ENCODE assay signal across 12 cellular contexts in the genomic region with DNA sequence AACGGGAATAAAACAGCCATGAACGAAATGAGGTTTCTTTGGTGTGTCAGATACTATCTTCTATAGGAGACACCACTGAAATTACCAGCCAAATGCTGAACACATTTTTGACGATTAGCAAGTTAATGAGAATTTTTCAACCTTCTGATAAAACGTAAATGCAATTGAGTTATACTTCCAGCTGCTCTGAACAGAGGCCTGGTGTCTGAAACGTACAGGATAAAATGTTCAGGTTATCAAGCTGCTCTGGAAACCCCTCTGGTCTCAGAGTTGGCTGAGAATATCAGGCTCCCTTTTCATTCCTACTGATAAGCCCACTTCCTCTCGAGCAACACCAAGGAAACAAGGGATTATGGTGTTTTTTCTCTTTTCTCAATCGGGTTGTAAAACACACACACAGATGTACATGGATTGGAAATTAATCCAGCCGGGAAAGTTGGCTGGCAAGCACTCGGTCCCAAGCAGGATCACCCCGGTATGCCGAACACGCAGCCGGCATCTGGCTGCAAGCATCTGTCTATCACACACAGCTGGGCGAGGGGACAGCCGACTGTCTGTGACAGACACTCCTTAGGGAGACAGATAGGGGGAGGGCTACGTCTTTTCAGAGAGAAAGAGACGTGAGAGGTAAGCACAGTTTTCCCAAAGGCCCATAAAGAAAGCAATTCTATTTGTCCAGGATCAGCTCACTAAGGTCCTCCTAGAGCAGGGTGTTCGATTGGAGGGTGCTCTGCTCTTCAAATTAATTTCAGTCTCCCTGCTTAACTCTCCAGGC.
DNase-seq lines count a peak whose midpoint lies in the region; ATAC-seq, FAIRE-seq and TF ChIP-seq lines count a peak whose summit lies in the region.
"Had no signal": no experiment of that assay in that cellular context is flagged by ENCODE, and none has a peak within 500 bp of the region (broad histone marks: within the 10 kb centered on the region; RNA-seq: fewer than 3 reads in every experiment).

No MANE protein-coding gene starts in this region.

- no TSS peak for BruUV-seq in K562 (replicated peaks; lab: Mats Ljungman, UMichigan)

- intact Hi-C loops in K562 (cut with micrococcal nuclease) = loop anchor here (2.0 to 5.0 kb wide), 2 partner anchors 78 to 133 kb away; no protein-coding TSS in a partner anchor

- TF ChIP-seq EP300 in K562 (IDR thresholded peaks at IDR 0.05; ENCODE audit: low read length) = no peak

- DNase-seq in NCI-H1694 treated with DMSO at 0.1 percent for 48 hours (lab: John Stamatoyannopoulos, UW) = peak; percentile 19
- no peak for DNase-seq in NCI-H1694 (lab: John Stamatoyannopoulos, UW)
- peak; percentile 27 to 59 (median 48) for DNase-seq in K562 (ENCODE audit: extremely low read depth in 1 of 4, low spot score in 3 of 4)
- peak; percentile 60 for DNase-seq in iPS-NIHi7 (ENCODE audit: extremely low spot score)
- no peak for DNase-seq in stimulated activated effector memory CD8-positive, alpha-beta T cell treated with anti-CD3 and anti-CD28 coated beads, Interleukin-12 subunit alpha, Interleukin-12 subunit beta, amount 100 ng/mL, for 72 hours (ENCODE audit: low spot score in 2 of 2)
- no peak for DNase-seq in amniotic stem cell (lab: John Stamatoyannopoulos, UW)
- DNase-seq in activated T-cell treated with anti-CD3 and anti-CD28 coated beads, Interleukin-2, amount 50 U/mL, for 1 hour = no peak
- DNase-seq in NCI-H2227 (lab: John Stamatoyannopoulos, UW; ENCODE audit: unreplicated experiment) = no peak
- DNase-seq: NCI-H226, sigmoid colon had no signal

- H3K4me3 Mint-ChIP-seq in stimulated activated effector memory CD8-positive, alpha-beta T cell treated with anti-CD3 and anti-CD28 coated beads, Interleukin-12 subunit alpha, Interleukin-12 subunit beta, amount 100 ng/mL, for 72 hours = no peak overlapping the region

- no peak overlapping the region for H3K9ac ChIP-seq in K562 (ENCODE audit: insufficient read depth in 1 of 2, low read depth in 2 of 2, low read length in 2 of 2)

- ATAC-seq in K562 = peak; percentile 78
- no peak for ATAC-seq in stimulated activated effector memory CD8-positive, alpha-beta T cell treated with anti-CD3 and anti-CD28 coated beads, Interleukin-12 subunit alpha, Interleukin-12 subunit beta, amount 100 ng/mL, for 72 hours

- peak overlapping the region; percentile 25 for H2AFZ ChIP-seq in K562 (ENCODE audit: low read depth, low read length)

- CTCF ChIA-PET in K562 (lab: Yijun Ruan, JAX; ENCODE audit: low intra/inter-chr PET ratio) = no interaction called here

- H4K20me1 ChIP-seq in K562 (replicated peaks; ENCODE audit: control insufficient read depth, insufficient read depth, low read length) = 0 out of 2 replicates have a peak, but pooled peaks cover 2% of the 10 kb centered on the region

- no peaks in the 10 kb centered on the region for H3K9me1 ChIP-seq in K562 (ENCODE audit: control insufficient read depth, insufficient read depth, low read length)

- H3K79me2 ChIP-seq in K562 (ENCODE audit: control insufficient read depth, insufficient read depth, low read length) = no peaks in the 10 kb centered on the region

- no peak for FAIRE-seq in K562 (lab: Jason Lieb, UNC)

- no peak for TF ChIP-seq RAD21 in K562 (CRISPR knock-in tag; conservative IDR thresholded peaks at IDR 0.05 in 1 of 2, IDR thresholded peaks at IDR 0.05 in 1 of 2)

- H3K9me3 Mint-ChIP-seq in stimulated activated effector memory CD8-positive, alpha-beta T cell treated with anti-CD3 and anti-CD28 coated beads, Interleukin-12 subunit alpha, Interleukin-12 subunit beta, amount 100 ng/mL, for 72 hours = no peaks in the 10 kb centered on the region
- H3K9me3 Mint-ChIP-seq: naive thymus-derived CD4-positive, alpha-beta T cell had no signal

- in situ Hi-C loops in K562 (cut with MboI) = no loop called here

- no peak overlapping the region for H3K27ac ChIP-seq in K562 (ENCODE audit: extremely low read depth, low read depth, low read length)
- H3K27ac ChIP-seq: 22Rv1 had no signal

- peaks cover 0 to 3% of the 10 kb centered on the region in 2 experiments; a peak in 2 of 5 replicates for H3K4me1 ChIP-seq in K562 (replicated peaks in 1 of 2; ENCODE audit: control insufficient read depth in 2 of 2, insufficient read depth in 2 of 2, low read length in 2 of 2)

- H3K4me1 Mint-ChIP-seq in stimulated activated effector memory CD8-positive, alpha-beta T cell treated with anti-CD3 and anti-CD28 coated beads, Interleukin-12 subunit alpha, Interleukin-12 subunit beta, amount 100 ng/mL, for 72 hours = peaks cover 5% of the 10 kb centered on the region

- no peak overlapping the region for H3K4me3 ChIP-seq in K562

- no peaks in the 10 kb centered on the region for H3K36me3 Mint-ChIP-seq in stimulated activated effector memory CD8-positive, alpha-beta T cell treated with anti-CD3 and anti-CD28 coated beads, Interleukin-12 subunit alpha, Interleukin-12 subunit beta, amount 100 ng/mL, for 72 hours

- peak overlapping the region; percentile 45; the same call in 1 of the 2 replicates for H3K4me2 ChIP-seq in K562 (ENCODE audit: insufficient read depth, low read length)

- peaks cover 55 to 89% of the 10 kb centered on the region in 2 experiments for H3K27me3 ChIP-seq in K562 (ENCODE audit: control insufficient read depth in 2 of 2, insufficient read depth in 2 of 2, low read length in 2 of 2)
- H3K27me3 ChIP-seq: sigmoid colon had no signal

- WGBS in K562 (ENCODE audit: insufficient coverage, low coverage, missing lambda C conversion rate) = 4% methylated on average over 18 of the region's 18 CpGs

- TF ChIP-seq POLR2A in K562 (conservative IDR thresholded peaks at IDR 0.05) = no peak

- H3K9me3 ChIP-seq in K562 (replicated peaks; ENCODE audit: control insufficient read depth, insufficient read depth, low read depth, low read length) = peaks cover 9% of the 10 kb centered on the region
- H3K9me3 ChIP-seq: sigmoid colon had no signal

- H3K36me3 ChIP-seq in K562 (ENCODE audit: control insufficient read depth, insufficient read depth, low read length) = no peaks in the 10 kb centered on the region
- H3K36me3 ChIP-seq: sigmoid colon had no signal

- no peak for TF ChIP-seq CTCF in K562 (IDR thresholded peaks at IDR 0.05 in 2 of 3, conservative IDR thresholded peaks at IDR 0.05 in 1 of 3; ENCODE audit: insufficient read depth in 2 of 3, low read depth in 1 of 3, low read length in 3 of 3)

- POLR2A ChIA-PET in K562 (lab: Yijun Ruan, JAX) = no interaction called here

- H3K27ac Mint-ChIP-seq in stimulated activated effector memory CD8-positive, alpha-beta T cell treated with anti-CD3 and anti-CD28 coated beads, Interleukin-12 subunit alpha, Interleukin-12 subunit beta, amount 100 ng/mL, for 72 hours = peak overlapping the region; percentile 68

TF ChIP-seq in K562, 482 proteins besides CTCF, POLR2A, EP300 and RAD21 (continues in another document):
- TF ChIP-seq KDM5B (IDR thresholded peaks at IDR 0.05; ENCODE audit: insufficient replicate concordance, low read depth, low read length) = no peak
- no peak for TF ChIP-seq ETV6 (IDR thresholded peaks at IDR 0.05; ENCODE audit: borderline replicate concordance in 1 of 2, low read depth in 2 of 2, low read length in 1 of 2)
- no peak for TF ChIP-seq ETV6 (CRISPR knock-in tag; IDR thresholded peaks at IDR 0.05; ENCODE audit: borderline replicate concordance)
- no peak for TF ChIP-seq PHTF2 (CRISPR knock-in tag; IDR thresholded peaks at IDR 0.05)
- TF ChIP-seq, protein P1, sequence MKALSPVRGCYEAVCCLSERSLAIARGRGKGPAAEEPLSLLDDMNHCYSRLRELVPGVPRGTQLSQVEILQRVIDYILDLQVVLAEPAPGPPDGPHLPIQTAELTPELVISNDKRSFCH (CRISPR knock-in tag; IDR thresholded peaks at IDR 0.05) = no peak
- TF ChIP-seq, protein P1 (tag; IDR thresholded peaks at IDR 0.05) = no peak
- no peak for TF ChIP-seq NFXL1 (CRISPR knock-in tag; IDR thresholded peaks at IDR 0.05)
- no peak for TF ChIP-seq FUS (optimal IDR thresholded peaks at IDR 0.05; ENCODE audit: low read depth, low read length)
- TF ChIP-seq DPF2 (IDR thresholded peaks at IDR 0.05) = no peak
- peak; percentile 59; the same call in 1 of the 2 replicates for TF ChIP-seq ZNF766 (CRISPR knock-in tag; conservative IDR thresholded peaks at IDR 0.05)
- TF ChIP-seq RBFOX2 (IDR thresholded peaks at IDR 0.05; ENCODE audit: low read depth, low read length) = no peak
- TF ChIP-seq, protein P2, sequence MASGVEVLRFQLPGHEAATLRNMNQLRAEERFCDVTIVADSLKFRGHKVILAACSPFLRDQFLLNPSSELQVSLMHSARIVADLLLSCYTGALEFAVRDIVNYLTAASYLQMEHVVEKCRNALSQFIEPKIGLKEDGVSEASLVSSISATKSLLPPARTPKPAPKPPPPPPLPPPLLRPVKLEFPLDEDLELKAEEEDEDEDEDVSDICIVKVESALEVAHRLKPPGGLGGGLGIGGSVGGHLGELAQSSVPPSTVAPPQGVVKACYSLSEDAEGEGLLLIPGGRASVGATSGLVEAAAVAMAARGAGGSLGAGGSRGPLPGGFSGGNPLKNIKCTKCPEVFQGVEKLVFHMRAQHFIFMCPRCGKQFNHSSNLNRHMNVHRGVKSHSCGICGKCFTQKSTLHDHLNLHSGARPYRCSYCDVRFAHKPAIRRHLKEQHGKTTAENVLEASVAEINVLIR (CRISPR knock-in tag; IDR thresholded peaks at IDR 0.05) = no peak
- no peak for TF ChIP-seq ZNF584 (CRISPR knock-in tag; IDR thresholded peaks at IDR 0.05; ENCODE audit: low read depth)
- TF ChIP-seq, protein P3, sequence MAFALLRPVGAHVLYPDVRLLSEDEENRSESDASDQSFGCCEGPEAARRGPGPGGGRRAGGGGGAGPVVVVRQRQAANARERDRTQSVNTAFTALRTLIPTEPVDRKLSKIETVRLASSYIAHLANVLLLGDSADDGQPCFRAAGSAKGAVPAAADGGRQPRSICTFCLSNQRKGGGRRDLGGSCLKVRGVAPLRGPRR (CRISPR knock-in tag; IDR thresholded peaks at IDR 0.05) = no peak
- TF ChIP-seq NEUROD1 (IDR thresholded peaks at IDR 0.05; ENCODE audit: borderline replicate concordance, low read depth, low read length, partially characterized antibody) = no peak
- TF ChIP-seq SREBF2 (CRISPR knock-in tag; IDR thresholded peaks at IDR 0.05) = peak; percentile 68; the same call in 1 of the 2 replicates
- TF ChIP-seq ATF1 (CRISPR knock-in tag; IDR thresholded peaks at IDR 0.05) = no peak
- 0 out of 2 replicates have a peak, but pooled peaks have one; percentile 20 for TF ChIP-seq ATF1 (tag; IDR thresholded peaks at IDR 0.05)
- no peak for TF ChIP-seq FOS (IDR thresholded peaks at IDR 0.05; ENCODE audit: extremely low read depth, insufficient read length)
- TF ChIP-seq EP400 (IDR thresholded peaks at IDR 0.05) = no peak
- 0 out of 2 replicates have a peak, but pooled peaks have one; percentile 10 for TF ChIP-seq CBFA2T3 (IDR thresholded peaks at IDR 0.05)

Comparison
In these comparisons a context has a peak if more than half of its experiments do, and no peak if none do; other contexts are left out.
1. DNase-seq: peak in NCI-H1694 treated with DMSO at 0.1 percent for 48 hours (single experiment), K562 (4 of 4) and iPS-NIHi7 (single experiment); none in NCI-H1694 (single experiment), stimulated activated effector memory CD8-positive, alpha-beta T cell treated with anti-CD3 and anti-CD28 coated beads, Interleukin-12 subunit alpha, Interleukin-12 subunit beta, amount 100 ng/mL, for 72 hours (0 of 2), amniotic stem cell (single experiment), activated T-cell treated with anti-CD3 and anti-CD28 coated beads, Interleukin-2, amount 50 U/mL, for 1 hour (single experiment) and NCI-H2227 (single experiment).